19 cellular contexts compared by ENCODE assay signal in the genomic region with DNA sequence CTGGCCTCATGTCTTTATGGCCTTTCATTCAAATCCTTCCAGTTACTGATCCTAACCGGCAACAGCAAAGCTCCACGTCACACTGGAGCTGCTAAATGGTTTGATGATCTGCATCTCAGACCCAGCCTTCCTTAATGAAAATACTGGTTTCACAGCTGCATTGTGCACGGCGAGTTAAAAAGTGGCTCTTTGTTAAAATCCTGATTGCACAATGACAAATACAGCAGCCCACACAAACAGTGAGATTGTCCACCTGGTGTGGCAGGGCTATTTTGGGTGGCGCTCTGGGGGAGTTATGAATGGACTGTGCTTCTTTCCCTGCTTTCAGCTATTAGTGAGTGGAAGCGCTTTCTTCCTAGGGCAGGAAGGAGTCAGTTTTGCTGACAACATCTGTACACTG.
A peak's percentile ranks its signal among the peaks of the same experiment; 100 is the strongest.
DNase-seq lines count a peak whose midpoint lies in the region; ATAC-seq lines count a peak whose summit lies in the region.
"Had no signal": no experiment of that assay in that cellular context is flagged by ENCODE, and none has a peak within 500 bp of the region (broad histone marks: within the 10 kb centered on the region; RNA-seq: fewer than 3 reads in every experiment).

No MANE protein-coding gene starts in this region.

- no peak overlapping the region for H2BK5ac ChIP-seq in mesenchymal stem cell (ENCODE audit: low read depth, low read length, poor library complexity, severe bottlenecking)

- H3K4me2 ChIP-seq in mesenchymal stem cell (ENCODE audit: low read length, poor library complexity, severe bottlenecking) = no peak overlapping the region

- H3K18ac ChIP-seq in mesenchymal stem cell (ENCODE audit: low read depth in 1 of 2, low read length in 2 of 2) = no peak overlapping the region

- no peak overlapping the region for H4K8ac ChIP-seq in mesenchymal stem cell (ENCODE audit: low read length)

- no peak overlapping the region for H2AFZ ChIP-seq in mesenchymal stem cell (ENCODE audit: low read depth, low read length)

- H3K9ac ChIP-seq in mesenchymal stem cell (ENCODE audit: low read length) = no peak overlapping the region

- H3K27ac ChIP-seq in mesenchymal stem cell (ENCODE audit: low read length, poor library complexity, severe bottlenecking) = no peak overlapping the region
- H3K27ac ChIP-seq in caudate nucleus (ENCODE audit: low read depth, low read length) = no peak overlapping the region
- H3K27ac ChIP-seq: coronary artery, foreskin keratinocyte, left lung, ovary had no signal

- intact Hi-C loops in left ventricle myocardium superior (cut with micrococcal nuclease) = no loop called here
- intact Hi-C loops in Right ventricle myocardium superior (cut with DNase I) = no loop called here

- H4K91ac ChIP-seq in mesenchymal stem cell (ENCODE audit: low read length) = no peak overlapping the region

- H2BK120ac ChIP-seq in mesenchymal stem cell (ENCODE audit: low read depth, low read length) = no peak overlapping the region

- no peaks in the 10 kb centered on the region for H3K27me3 ChIP-seq in mesenchymal stem cell (ENCODE audit: control insufficient read depth in 1 of 2, insufficient read depth in 1 of 2, low read length in 2 of 2)
- H3K27me3 ChIP-seq: foreskin keratinocyte, left lung, ovary had no signal

- H3K4me3 ChIP-seq in mesenchymal stem cell (ENCODE audit: insufficient read depth in 1 of 2, low read depth in 1 of 2, low read length in 2 of 2) = no peak overlapping the region
- H3K4me3 ChIP-seq: coronary artery, left lung, ovary had no signal

- H2BK15ac ChIP-seq in mesenchymal stem cell (ENCODE audit: low read depth, poor library complexity, severe bottlenecking) = no peak overlapping the region

- H3K14ac ChIP-seq in mesenchymal stem cell (ENCODE audit: low read length in 2 of 2) = no peak overlapping the region

- DNase-seq in left ventricle myocardium superior (no peak), Right ventricle myocardium superior (no peak), mesenchymal stem cell (peak; percentile 14), hepatic stellate cell (ENCODE audit: low spot score) (no peak), caudate nucleus (lab: John Stamatoyannopoulos, UW) (no peak), NCI-H774 (lab: John Stamatoyannopoulos, UW) (no peak)
- DNase-seq: ACHN; activated B cell treated with CpG ODN at 0.5 μM for 24 hours; activated CD8-positive, alpha-beta T cell treated with anti-CD3 and anti-CD28 coated beads for 36 hours; activated T-cell treated with anti-CD3 and anti-CD28 coated beads, Interleukin-2, amount 50 U/mL, for 48 hours; CD4-positive, CD25-positive, alpha-beta regulatory T cell; foreskin keratinocyte; Karpas-422; left lung; NCI-H1436; ovary had no signal

- no peaks in the 10 kb centered on the region for H3K36me3 ChIP-seq in mesenchymal stem cell (ENCODE audit: control insufficient read depth in 1 of 2, insufficient read depth in 2 of 2, low read depth in 1 of 2, low read length in 2 of 2)
- H3K36me3 ChIP-seq: left lung, ovary had no signal

- peak; percentile 47 for ATAC-seq in left ventricle myocardium superior
- no peak for ATAC-seq in Right ventricle myocardium superior (ENCODE audit: poor library complexity)
- ATAC-seq in GM21529 (IDR thresholded peaks at IDR 0.05; ENCODE audit: unreplicated experiment) = peak; percentile 25
- peak; percentile 40 for ATAC-seq in HG03442 (IDR thresholded peaks at IDR 0.05; ENCODE audit: unreplicated experiment)
- ATAC-seq: activated CD8-positive, alpha-beta T cell treated with anti-CD3 and anti-CD28 coated beads for 36 hours; foreskin keratinocyte; left lung had no signal

- H3K9me3 ChIP-seq in mesenchymal stem cell (ENCODE audit: control insufficient read depth, low read length) = no peaks in the 10 kb centered on the region
- H3K9me3 ChIP-seq: left lung had no signal

- H3K79me1 ChIP-seq in mesenchymal stem cell (replicated peaks; ENCODE audit: low read length, poor library complexity, severe bottlenecking) = no peaks in the 10 kb centered on the region

- 79% methylated on average over 6 of the region's 6 CpGs for WGBS in mesenchymal stem cell

- no peaks in the 10 kb centered on the region for H3K4me1 ChIP-seq in mesenchymal stem cell (ENCODE audit: control insufficient read depth, insufficient read depth, low read depth, low read length)
- H3K4me1 ChIP-seq: foreskin keratinocyte, left lung had no signal

- no peak overlapping the region for H3K4ac ChIP-seq in mesenchymal stem cell (ENCODE audit: low read depth in 1 of 2, low read length in 2 of 2)

- H2AK5ac ChIP-seq in mesenchymal stem cell (ENCODE audit: low read length, severe bottlenecking) = no peak overlapping the region

- no peak overlapping the region for H2BK12ac ChIP-seq in mesenchymal stem cell (ENCODE audit: low read length in 2 of 2)

- no peak overlapping the region for H3K23ac ChIP-seq in mesenchymal stem cell (ENCODE audit: low read length in 2 of 2)
